ENCODE assay signal across 8 cellular contexts in genomic region chr1:87292684-87293493, GRCh38. TPM values are rescaled to one million over a fixed set of nuclear protein-coding genes. Genes with fewer than 3 reads are reported as not detected.
DNase-seq lines count a peak whose midpoint lies in the region; ATAC-seq and TF ChIP-seq lines count a peak whose summit lies in the region.

No MANE protein-coding gene starts in this region.

- H3K4me1 Mint-ChIP-seq in activated T-helper 17 cell treated with anti-CD3 and anti-CD28 coated beads, Interleukin-2, amount 50 U/mL, for 72 hours, result no peaks in the 10 kb centered on the region
- no peaks in the 10 kb centered on the region for H3K4me1 Mint-ChIP-seq in progenitor cell of endocrine pancreas (ENCODE audit: low read depth)

- TF ChIP-seq CTCF in KMS-11 (conservative IDR thresholded peaks at IDR 0.05; ENCODE audit: low read depth, low read length) (peak; percentile 70), gastroesophageal sphincter (IDR thresholded peaks at IDR 0.05) (peak; percentile 68 to 78 (median 76)), progenitor cell of endocrine pancreas (IDR thresholded peaks at IDR 0.05; ENCODE audit: unreplicated experiment) (peak; percentile 90)

- H3K27ac Mint-ChIP-seq in activated T-helper 17 cell treated with anti-CD3 and anti-CD28 coated beads, Interleukin-2, amount 50 U/mL, for 72 hours, result no peak overlapping the region
- H3K27ac Mint-ChIP-seq in progenitor cell of endocrine pancreas, result no peak overlapping the region

- TF ChIP-seq EP300 in gastroesophageal sphincter (IDR thresholded peaks at IDR 0.05), result no peak

- H4K20me1 ChIP-seq in KMS-11 (ENCODE audit: insufficient read depth), result no peaks in the 10 kb centered on the region

- H3K27ac ChIP-seq in KMS-11 (no peak overlapping the region), gastroesophageal sphincter (no peak overlapping the region)

- H3K4me3 ChIP-seq in KMS-11 (IDR thresholded peaks at IDR 0.05; ENCODE audit: insufficient read depth, low read depth, low read length) (no peak overlapping the region), gastroesophageal sphincter (no peak overlapping the region)

- H3K27me3 Mint-ChIP-seq in activated T-helper 17 cell treated with anti-CD3 and anti-CD28 coated beads, Interleukin-2, amount 50 U/mL, for 72 hours, result peaks cover 8% of the 10 kb centered on the region
- peaks cover 16% of the 10 kb centered on the region for H3K27me3 Mint-ChIP-seq in progenitor cell of endocrine pancreas

- H3K36me3 Mint-ChIP-seq in activated T-helper 17 cell treated with anti-CD3 and anti-CD28 coated beads, Interleukin-2, amount 50 U/mL, for 72 hours (ENCODE audit: low read depth), result no peaks in the 10 kb centered on the region
- H3K36me3 Mint-ChIP-seq in progenitor cell of endocrine pancreas (ENCODE audit: insufficient read depth), result no peaks in the 10 kb centered on the region

- 24 to 35% methylated on average over 7 to 9 of the region's 9 CpGs for WGBS in gastroesophageal sphincter (ENCODE audit: low coverage in 1 of 2), 2 donors

- H3K4me3 Mint-ChIP-seq in activated T-helper 17 cell treated with anti-CD3 and anti-CD28 coated beads, Interleukin-2, amount 50 U/mL, for 72 hours, result no peak overlapping the region
- H3K4me3 Mint-ChIP-seq in progenitor cell of endocrine pancreas (ENCODE audit: low read depth), result no peak overlapping the region

- H3K4me1 ChIP-seq in KMS-11 (ENCODE audit: low read depth, poor library complexity, severe bottlenecking) (no peaks in the 10 kb centered on the region), gastroesophageal sphincter (no peaks in the 10 kb centered on the region)

- H3K9me3 ChIP-seq in gastroesophageal sphincter, result no peaks in the 10 kb centered on the region

- H3K9me3 Mint-ChIP-seq in activated T-helper 17 cell treated with anti-CD3 and anti-CD28 coated beads, Interleukin-2, amount 50 U/mL, for 72 hours, result no peaks in the 10 kb centered on the region
- H3K9me3 Mint-ChIP-seq in progenitor cell of endocrine pancreas (ENCODE audit: low read depth), result no peaks in the 10 kb centered on the region

- H3K27me3 ChIP-seq in KMS-11 (ENCODE audit: insufficient read depth, low read depth) (no peaks in the 10 kb centered on the region), gastroesophageal sphincter (no peaks in the 10 kb centered on the region)

- H3K36me3 ChIP-seq in KMS-11 (ENCODE audit: insufficient read depth), result no peaks in the 10 kb centered on the region
- no peaks in the 10 kb centered on the region for H3K36me3 ChIP-seq in gastroesophageal sphincter

- no peak overlapping the region for H3K9ac ChIP-seq in KMS-11

- ATAC-seq in GM18907 (IDR thresholded peaks at IDR 0.05; ENCODE audit: unreplicated experiment), result peak; percentile 59
- ATAC-seq in activated T-helper 17 cell treated with anti-CD3 and anti-CD28 coated beads, Interleukin-2, amount 50 U/mL, for 72 hours (replicated peaks), result peak; percentile 35
- peak; percentile 48 for ATAC-seq in gastroesophageal sphincter

- H2AFZ ChIP-seq in KMS-11 (ENCODE audit: low read depth), result no peak overlapping the region

- DNase-seq in AG08395 (ENCODE audit: low spot score), result peak; percentile 32
- DNase-seq in RPMI7951 (ENCODE audit: low read depth), result peak; percentile 58
- peak; percentile 53 for DNase-seq in progenitor cell of endocrine pancreas (ENCODE audit: low spot score, unreplicated experiment)
- no peak for DNase-seq in 8988T

- H3K4me2 ChIP-seq in KMS-11, result no peak overlapping the region

- H3K79me2 ChIP-seq in KMS-11 (ENCODE audit: insufficient read depth, low read depth), result no peaks in the 10 kb centered on the region

- no peak for TF ChIP-seq POLR2A in gastroesophageal sphincter (IDR thresholded peaks at IDR 0.05)

RNA-seq across cellular contexts. Expression of gene LMO4, which starts 35.8 kb away (rescaled TPM):
- 86.1 and 92.4 TPM in 2 replicates for total RNA-seq in RPMI7951 (2014; rRNA removed; shearing (Covaris generic))
- 10 to 100 TPM in 1 of 2 donors, 1 to 10 TPM in 1; 9.2 to 23.1 TPM for total RNA-seq in activated T-helper 17 cell treated with anti-CD3 and anti-CD28 coated beads, Interleukin-2, amount 50 U/mL, for 72 hours
- total RNA-seq in gastroesophageal sphincter (100 to 1,000 TPM in 1 of 4 donors, 10 to 100 TPM in 3; 44.7 to 166 (median 66.3) TPM), progenitor cell of endocrine pancreas (64.2 and 74.5 TPM in 2 replicates)
